Comparison of ENCODE assay signal across 10 cellular contexts in the genomic region with DNA sequence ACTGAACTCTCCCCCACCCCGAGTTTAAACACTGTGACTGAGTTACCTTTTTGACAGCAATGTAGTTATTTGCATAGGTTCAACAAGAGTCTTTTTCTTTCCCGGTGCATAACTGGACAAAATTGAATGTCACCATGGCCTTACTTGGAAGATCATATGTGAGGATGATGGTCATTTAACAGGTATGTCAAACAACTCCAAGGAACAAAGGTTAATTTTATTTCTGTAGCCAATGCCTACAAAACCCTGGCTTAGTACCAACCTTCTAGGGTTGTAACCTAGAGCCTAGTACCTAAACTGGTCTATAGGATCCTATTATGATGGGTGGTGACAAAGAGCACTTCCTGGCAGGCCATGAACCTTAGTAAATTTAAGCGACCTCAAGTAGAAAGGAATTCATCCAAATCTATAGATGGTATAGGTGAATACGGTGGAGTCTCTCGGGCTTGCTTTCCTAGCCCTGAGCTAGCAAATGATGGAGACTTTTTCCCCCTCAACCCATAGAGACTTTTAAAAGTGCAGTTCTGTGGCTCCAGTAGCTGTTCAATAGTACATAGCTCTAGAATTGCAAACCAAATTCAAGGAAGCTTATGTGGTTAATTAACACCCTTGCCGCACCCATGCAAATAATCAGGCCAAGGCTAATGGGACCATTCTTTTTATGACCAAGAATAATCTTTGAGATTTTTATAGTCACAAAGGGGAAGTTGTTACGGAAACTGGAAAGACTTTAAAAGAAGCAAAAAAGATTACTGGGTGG.
DNase-seq lines count a peak whose midpoint lies in the region; ATAC-seq, FAIRE-seq and TF ChIP-seq lines count a peak whose summit lies in the region.
"Had no signal": no experiment of that assay in that cellular context is flagged by ENCODE, and none has a peak within 500 bp of the region (broad histone marks: within the 10 kb centered on the region; RNA-seq: fewer than 3 reads in every experiment).

No MANE protein-coding gene starts in this region.

- no peak for DNase-seq in GM18507 (ENCODE audit: extremely low spot score, insufficient read length, low read depth)
- peak; percentile 20 for DNase-seq in germinal center (ENCODE audit: low spot score)
- no peak for DNase-seq in sciatic nerve (ENCODE audit: low spot score)
- DNase-seq in NCI-H1048 (lab: John Stamatoyannopoulos, UW), result no peak
- DNase-seq in esophagus muscularis mucosa (ENCODE audit: extremely low spot score), result no peak
- DNase-seq in HuH-7.5 (ENCODE audit: low spot score), result no peak
- DNase-seq: NCI-H1092, PC-9 had no signal

- no peak for TF ChIP-seq EP300 in esophagus muscularis mucosa (IDR thresholded peaks at IDR 0.05)

- no peak overlapping the region for H3K27ac ChIP-seq in esophagus muscularis mucosa (replicated peaks in 1 of 4)
- H3K27ac ChIP-seq: PC-9 had no signal

- H3K4me1 ChIP-seq in esophagus muscularis mucosa, result peaks cover 0 to 4% (median 0%) of the 10 kb centered on the region in 4 donors

- no peak for TF ChIP-seq POLR2A in esophagus muscularis mucosa (IDR thresholded peaks at IDR 0.05; ENCODE audit: low read depth)

- no peaks in the 10 kb centered on the region for H3K27me3 ChIP-seq in esophagus muscularis mucosa

- H3K4me3 ChIP-seq in esophagus muscularis mucosa, result no peak overlapping the region
- H3K4me3 ChIP-seq: PC-9 had no signal

- intact Hi-C loops in sciatic nerve (cut with DNase I), result no loop called here
- intact Hi-C loops in esophagus muscularis mucosa (cut with DNase I), result no loop called here

- ATAC-seq in GM21390 (IDR thresholded peaks at IDR 0.05; ENCODE audit: unreplicated experiment) (peak; percentile 57), HG03139 (IDR thresholded peaks at IDR 0.05; ENCODE audit: unreplicated experiment) (peak; percentile 68), sciatic nerve (no peak)

- no peak for TF ChIP-seq CTCF in esophagus muscularis mucosa (IDR thresholded peaks at IDR 0.05)

- FAIRE-seq in GM18507 (lab: Jason Lieb, UNC), result peak; percentile 86

- H3K36me3 ChIP-seq in esophagus muscularis mucosa, result no peaks in the 10 kb centered on the region

- WGBS in esophagus muscularis mucosa, result 73% methylated on average over 7 of the region's 7 CpGs

- H3K9me3 ChIP-seq in esophagus muscularis mucosa, result no peaks in the 10 kb centered on the region
